Comparison of ENCODE assay signal across 23 cellular contexts in genomic region chr7:130254555-130254954, GRCh38. TPM values are rescaled to one million over a fixed set of nuclear protein-coding genes. Genes with fewer than 3 reads are reported as not detected.
DNase-seq lines count a peak whose midpoint lies in the region; ATAC-seq, FAIRE-seq and TF ChIP-seq lines count a peak whose summit lies in the region.
"Had no signal": no experiment of that assay in that cellular context is flagged by ENCODE, and none has a peak within 500 bp of the region (broad histone marks: within the 10 kb centered on the region; RNA-seq: fewer than 3 reads in every experiment).

No MANE protein-coding gene starts in this region.

- H3K4me2 ChIP-seq in HepG2 (ENCODE audit: low read depth, low read length) (peak overlapping the region; percentile 63), K562 (ENCODE audit: insufficient read depth, low read length) (no peak overlapping the region)
- H3K4me2 ChIP-seq: A549, SK-N-SH had no signal

- ATAC-seq in HepG2 (no peak; the same call in 2 of the 3 replicates), right lobe of liver (no peak), K562 (no peak), pancreas (peak in 3 of 4 donors; percentile 56 to 83 (median 79)), HG03045 (IDR thresholded peaks at IDR 0.05; ENCODE audit: unreplicated experiment) (no peak)
- ATAC-seq: A549 had no signal

- no peak for FAIRE-seq in HepG2 (lab: Jason Lieb, UNC)
- no peak for FAIRE-seq in K562 (lab: Jason Lieb, UNC)
- FAIRE-seq in pancreas (lab: Jason Lieb, UNC) = no peak
- FAIRE-seq: A549, HTR-8/SVneo had no signal

- peak overlapping the region in 1 of 3 experiments; percentile 50; a peak in 2 of 6 replicates for H3K4me3 ChIP-seq in HepG2 (replicated peaks in 1 of 3; ENCODE audit: insufficient read depth in 1 of 3, low read depth in 2 of 3, low read length in 3 of 3)
- H3K4me3 ChIP-seq in right lobe of liver = no peak overlapping the region
- H3K4me3 ChIP-seq in K562 = no peak overlapping the region
- H3K4me3 ChIP-seq in pancreas = no peak overlapping the region
- H3K4me3 ChIP-seq: A549, HAP-1 had no signal

- H4K20me1 ChIP-seq in HepG2 (ENCODE audit: insufficient read depth, low read length) (no peaks in the 10 kb centered on the region), K562 (replicated peaks; ENCODE audit: control insufficient read depth, insufficient read depth, low read length) (no peaks in the 10 kb centered on the region)

- in situ Hi-C loops in HepG2 (cut with HindIII; ENCODE audit: extremely low pct_ligation_motif_present, low pct_unique_long_range_greater_than_20kb) = no loop called here
- in situ Hi-C loops in K562 (cut with MboI) = no loop called here

- no peak for TF ChIP-seq CTCF in HepG2 (CRISPR knock-in tag; IDR thresholded peaks at IDR 0.05)
- TF ChIP-seq CTCF in right lobe of liver (IDR thresholded peaks at IDR 0.05) = no peak
- TF ChIP-seq CTCF in K562 (IDR thresholded peaks at IDR 0.05 in 2 of 3, conservative IDR thresholded peaks at IDR 0.05 in 1 of 3; ENCODE audit: insufficient read depth in 2 of 3, low read depth in 1 of 3, low read length in 3 of 3) = no peak
- no peak for TF ChIP-seq CTCF in pancreas (IDR thresholded peaks at IDR 0.05)

- 61% methylated on average over 3 of the region's 6 CpGs for WGBS in HepG2 (ENCODE audit: low lambda C conversion rate)
- WGBS in right lobe of liver (ENCODE audit: insufficient coverage, low coverage, low lambda C conversion rate, missing lambda C conversion rate) = no CpG with 5 or more reads among the region's 6 CpGs
- 15% methylated on average over 6 of the region's 6 CpGs for WGBS in K562 (ENCODE audit: insufficient coverage, low coverage, missing lambda C conversion rate)
- WGBS in pancreas, 2 donors = 39 to 49% methylated on average over 6 of the region's 6 CpGs

- no peaks in the 10 kb centered on the region for H3K36me3 ChIP-seq in HepG2 (replicated peaks in 1 of 2; ENCODE audit: control insufficient read depth in 1 of 2, insufficient read depth in 2 of 2, low read length in 2 of 2)
- H3K36me3 ChIP-seq in right lobe of liver = no peaks in the 10 kb centered on the region
- H3K36me3 ChIP-seq in K562 (ENCODE audit: control insufficient read depth, insufficient read depth, low read length) = no peaks in the 10 kb centered on the region
- H3K36me3 ChIP-seq in pancreas = no peaks in the 10 kb centered on the region
- H3K36me3 ChIP-seq: HAP-1 had no signal

- BruUV-seq in HepG2 (replicated peaks; lab: Mats Ljungman, UMichigan) (no TSS peak), K562 (replicated peaks; lab: Mats Ljungman, UMichigan) (no TSS peak)

- TF ChIP-seq POLR2A in HepG2 (IDR thresholded peaks at IDR 0.05; ENCODE audit: insufficient read depth in 1 of 2, low read depth in 2 of 2, low read length in 2 of 2) = no peak
- no peak for TF ChIP-seq POLR2A in right lobe of liver (IDR thresholded peaks at IDR 0.05)
- TF ChIP-seq POLR2A in K562 (conservative IDR thresholded peaks at IDR 0.05) = no peak

- DNase-seq in HepG2 (ENCODE audit: low spot score) (no peak), right lobe of liver (no peak), K562 (ENCODE audit: extremely low read depth in 1 of 4, low spot score in 3 of 4) (no peak), pancreas (peak; percentile 67 to 88 (median 73)), cerebellar nuclear complex (lab: John Stamatoyannopoulos, UW) (no peak)
- DNase-seq: CD4-positive, alpha-beta memory T cell; DMS79 treated with DMSO at 0.1 percent for 48 hours; MM.1S; NCI-H1092; NCI-H1436 treated with DMSO at 0.1 percent for 48 hours; NCI-H2029 treated with DMSO at 0.1 percent for 48 hours; NCI-H2171 treated with DMSO at 0.1 percent for 48 hours; NCI-H446; NCI-H526 treated with DMSO at 0.1 percent for 48 hours; OCI-M1; SK-N-SH had no signal

- POLR2A ChIA-PET in HepG2 (lab: Yijun Ruan, JAX) = interaction anchor here (0.6 kb wide), 1 partner anchor 507 kb away, joined by 3 read pairs; no protein-coding TSS in a partner anchor
- POLR2A ChIA-PET in K562 (lab: Yijun Ruan, JAX) = interaction anchor here (0.7 kb wide), 1 partner anchor 159 kb away, joined by 3 read pairs; no protein-coding TSS in a partner anchor

- H3K4me1 ChIP-seq in HepG2 (ENCODE audit: insufficient read depth, low read length) (peaks cover 8% of the 10 kb centered on the region; the same call in 1 of the 2 replicates), right lobe of liver (no peaks in the 10 kb centered on the region), K562 (replicated peaks in 1 of 2; ENCODE audit: control insufficient read depth in 2 of 2, insufficient read depth in 2 of 2, low read length in 2 of 2) (no peaks in the 10 kb centered on the region), pancreas (no peaks in the 10 kb centered on the region)
- H3K4me1 ChIP-seq: A549 had no signal

- intact Hi-C loops in HepG2 (cut with micrococcal nuclease; ENCODE audit: unreplicated experiment) (no loop called here), right lobe of liver (cut with DNase I) (no loop called here), K562 (cut with micrococcal nuclease) (no loop called here), pancreas (cut with DNase I) (no loop called here)

- H3K27ac ChIP-seq in HepG2 (ENCODE audit: extremely low read length, insufficient read depth, low read length) = no peak overlapping the region
- no peak overlapping the region for H3K27ac ChIP-seq in right lobe of liver
- H3K27ac ChIP-seq in K562 (ENCODE audit: extremely low read depth, low read depth, low read length) = no peak overlapping the region
- no peak overlapping the region for H3K27ac ChIP-seq in pancreas
- H3K27ac ChIP-seq: A549 had no signal

- TF ChIP-seq EP300 in HepG2 (IDR thresholded peaks at IDR 0.05; ENCODE audit: low read depth in 2 of 2, low read length in 2 of 2) (no peak), HepG2 (CRISPR knock-in tag; IDR thresholded peaks at IDR 0.05; ENCODE audit: borderline replicate concordance) (no peak), K562 (IDR thresholded peaks at IDR 0.05; ENCODE audit: low read length) (no peak)

- H3K9ac ChIP-seq in HepG2 (ENCODE audit: insufficient read depth, low read depth, low read length) (no peak overlapping the region), K562 (ENCODE audit: insufficient read depth in 1 of 2, low read depth in 2 of 2, low read length in 2 of 2) (no peak overlapping the region)
- H3K9ac ChIP-seq: SK-N-SH had no signal

- no peaks in the 10 kb centered on the region for H3K79me2 ChIP-seq in HepG2 (ENCODE audit: insufficient read depth, low read length)
- no peaks in the 10 kb centered on the region for H3K79me2 ChIP-seq in K562 (ENCODE audit: control insufficient read depth, insufficient read depth, low read length)

- H2AFZ ChIP-seq in HepG2 (ENCODE audit: low read length) = peak overlapping the region; percentile 54
- H2AFZ ChIP-seq in K562 (ENCODE audit: low read depth, low read length) = peak overlapping the region; percentile 80

- CTCF ChIA-PET in HepG2 (lab: Yijun Ruan, JAX; ENCODE audit: low intra/inter-chr PET ratio, low total read pairs) (no interaction called here), K562 (lab: Yijun Ruan, JAX; ENCODE audit: low intra/inter-chr PET ratio) (no interaction called here)

- TF ChIP-seq RAD21 in HepG2 (CRISPR knock-in tag; IDR thresholded peaks at IDR 0.05) (no peak), K562 (CRISPR knock-in tag; conservative IDR thresholded peaks at IDR 0.05 in 1 of 2, IDR thresholded peaks at IDR 0.05 in 1 of 2) (no peak)

- no peaks in the 10 kb centered on the region for H3K9me3 ChIP-seq in HepG2 (ENCODE audit: low read length)
- peaks cover 0 to 10% (median 4%) of the 10 kb centered on the region in 4 donors for H3K9me3 ChIP-seq in right lobe of liver
- H3K9me3 ChIP-seq in K562 (replicated peaks; ENCODE audit: control insufficient read depth, insufficient read depth, low read depth, low read length) = peaks cover 7% of the 10 kb centered on the region
- no peaks in the 10 kb centered on the region for H3K9me3 ChIP-seq in pancreas
- H3K9me3 ChIP-seq: HAP-1 had no signal

- no peaks in the 10 kb centered on the region for H3K9me1 ChIP-seq in K562 (ENCODE audit: control insufficient read depth, insufficient read depth, low read length)

- no peaks in the 10 kb centered on the region for H3K27me3 ChIP-seq in HepG2 (ENCODE audit: control insufficient read depth in 1 of 2, insufficient read depth in 2 of 2, low read length in 2 of 2)
- H3K27me3 ChIP-seq in right lobe of liver = no peaks in the 10 kb centered on the region
- H3K27me3 ChIP-seq in K562 (ENCODE audit: control insufficient read depth in 2 of 2, insufficient read depth in 2 of 2, low read length in 2 of 2) = no peaks in the 10 kb centered on the region; a peak in 1 of 5 replicates
- H3K27me3 ChIP-seq in pancreas = no peaks in the 10 kb centered on the region

RNA-seq across cellular contexts. Expression of gene CPA2, which starts 12.1 kb away (rescaled TPM):
- total RNA-seq in HepG2 (2016; rRNA removed; fragmentation: Illumina TruSeq; extraction: Trizol) (not detected in 2 replicates), right lobe of liver (not detected), K562 (2014; rRNA removed) (0.24 TPM in 1 of 2 replicates, not detected in the other), K562 (2014; rRNA removed; fragmentation: Illumina TruSeq; extraction: Trizol) (not detected in 2 replicates), K562 (2015; rRNA removed; fragmentation: Illumina TruSeq; extraction: Trizol) (not detected in 2 replicates), K562 (2021) (0.84 and 1.2 TPM in 2 replicates), pancreas (over 10,000 TPM in 1 of 6 donors, 1,000 to 10,000 TPM in 5; 5,238 to 12,479 (median 6,515) TPM)
- total RNA-seq in HepG2 (2016; cell fraction: cytosol; rRNA removed; fragmentation: Illumina TruSeq; extraction: Trizol; ENCODE audit: low read depth) = not detected in 2 replicates
- not detected in 2 replicates for total RNA-seq in HepG2 (2016; cell fraction: insoluble cytoplasmic fraction; rRNA removed; fragmentation: Illumina TruSeq; extraction: Trizol)
- total RNA-seq in HepG2 (2016; cell fraction: membrane; rRNA removed; fragmentation: Illumina TruSeq; extraction: Trizol) = not detected in 2 replicates
- not detected in 2 replicates for total RNA-seq in HepG2 (2016; cell fraction: nucleus; rRNA removed; fragmentation: Illumina TruSeq; extraction: Trizol)
- polyA plus RNA-seq in HepG2 (2011; rRNA removed) (0.04 TPM in 1 of 2 replicates, not detected in the other), K562 (2011; rRNA removed) (0.11 TPM in 1 of 2 replicates, not detected in the other), K562 (2014; fragmentation: Illumina TruSeq; extraction: Trizol) (0.09 TPM in 1 of 2 replicates, not detected in the other), K562 (2014; fragmentation: Nextera tagmentation; extraction: Ambion mirVana) (under 1 TPM in 1 of 2 experiments, not detected in 1; 0.04 TPM), K562 (2014; rRNA removed) (0.05 and 0.20 TPM in 2 replicates), pancreas (1,000 to 10,000 TPM; 4,251 to 4,591 TPM)
- not detected in 2 replicates for polyA plus RNA-seq in HepG2 (2011; cell fraction: cytosol; rRNA removed)
- 0.21 and 0.32 TPM in 2 replicates for polyA plus RNA-seq in HepG2 (2011; cell fraction: nucleus; rRNA removed)
- polyA plus RNA-seq in HepG2 (2012) = not detected in 2 replicates
- polyA plus RNA-seq in HepG2 (2016; cell fraction: cytosol; fragmentation: Illumina TruSeq; extraction: Trizol; ENCODE audit: low read depth) = not detected in 2 replicates
- polyA plus RNA-seq in HepG2 (2016; cell fraction: insoluble cytoplasmic fraction; fragmentation: Illumina TruSeq; extraction: Trizol; ENCODE audit: low read depth) = not detected in 2 replicates
- not detected in 2 replicates for polyA plus RNA-seq in HepG2 (2016; cell fraction: membrane; fragmentation: Illumina TruSeq; extraction: Trizol; ENCODE audit: low read depth)
- not detected in 2 replicates for polyA plus RNA-seq in HepG2 (2016; cell fraction: nucleus; fragmentation: Illumina TruSeq; extraction: Trizol; ENCODE audit: insufficient read depth, low read depth)
- polyA minus RNA-seq in HepG2 (2011; rRNA and poly(A)+ RNA removed; ENCODE audit: low replicate concordance) = 0.14 TPM in 1 of 2 replicates, not detected in the other
- not detected in 2 replicates for polyA minus RNA-seq in HepG2 (2011; cell fraction: cytosol; rRNA and poly(A)+ RNA removed)
- polyA minus RNA-seq in HepG2 (2011; cell fraction: nucleus; rRNA and poly(A)+ RNA removed) = not detected in 2 replicates
- total RNA-seq in K562 (2011; cell fraction: chromatin; rRNA removed; ENCODE audit: low replicate concordance) = 0.28 and 0.65 TPM in 2 replicates
- total RNA-seq in K562 (2011; cell fraction: nucleolus; rRNA removed) = not detected in 2 replicates
- total RNA-seq in K562 (2011; cell fraction: nucleoplasm; rRNA removed) = 0.46 TPM in 1 of 2 replicates, not detected in the other
- polyA plus RNA-seq in K562 (2011; cell fraction: cytosol; rRNA removed) = not detected in 2 replicates
- 0.15 and 0.37 TPM in 2 replicates for polyA plus RNA-seq in K562 (2011; cell fraction: nucleus; rRNA removed)
- 0.18 TPM in 1 of 2 replicates, not detected in the other for polyA plus RNA-seq in K562 (2012)
- not detected in 2 replicates for polyA minus RNA-seq in K562 (2011; rRNA and poly(A)+ RNA removed)
- polyA minus RNA-seq in K562 (2011; cell fraction: cytosol; rRNA and poly(A)+ RNA removed) = not detected in 2 replicates
- polyA minus RNA-seq in K562 (2011; cell fraction: nucleus; rRNA and poly(A)+ RNA removed) = not detected in 2 replicates
- total RNA-seq: CD4-positive, alpha-beta memory T cell; G401; LHCN-M2 had no signal
- polyA plus RNA-seq: A549; BJ; CD4-positive, alpha-beta memory T cell had no signal

RNA-seq across cellular contexts. Expression of gene CPA4, which starts 38.4 kb away (rescaled TPM):
- 0.17 and 0.22 TPM in 2 replicates for total RNA-seq in HepG2 (2016; rRNA removed; fragmentation: Illumina TruSeq; extraction: Trizol)
- total RNA-seq in HepG2 (2016; cell fraction: cytosol; rRNA removed; fragmentation: Illumina TruSeq; extraction: Trizol; ENCODE audit: low read depth) = not detected in 2 replicates
- 0.24 TPM in 2 replicates for total RNA-seq in HepG2 (2016; cell fraction: insoluble cytoplasmic fraction; rRNA removed; fragmentation: Illumina TruSeq; extraction: Trizol)
- total RNA-seq in HepG2 (2016; cell fraction: membrane; rRNA removed; fragmentation: Illumina TruSeq; extraction: Trizol) = 0.06 TPM in 1 of 2 replicates, not detected in the other
- total RNA-seq in HepG2 (2016; cell fraction: nucleus; rRNA removed; fragmentation: Illumina TruSeq; extraction: Trizol) = 0.88 and 1.2 TPM in 2 replicates
- polyA plus RNA-seq in HepG2 (2011; rRNA removed) = 0.20 and 0.39 TPM in 2 replicates
- 0.11 and 0.32 TPM in 2 replicates for polyA plus RNA-seq in HepG2 (2011; cell fraction: cytosol; rRNA removed)
- 0.27 and 0.93 TPM in 2 replicates for polyA plus RNA-seq in HepG2 (2011; cell fraction: nucleus; rRNA removed)
- not detected in 2 replicates for polyA plus RNA-seq in HepG2 (2012)
- polyA plus RNA-seq in HepG2 (2016; cell fraction: cytosol; fragmentation: Illumina TruSeq; extraction: Trizol; ENCODE audit: low read depth) = not detected in 2 replicates
- 0.58 TPM in 1 of 2 replicates, not detected in the other for polyA plus RNA-seq in HepG2 (2016; cell fraction: insoluble cytoplasmic fraction; fragmentation: Illumina TruSeq; extraction: Trizol; ENCODE audit: low read depth)
- not detected in 2 replicates for polyA plus RNA-seq in HepG2 (2016; cell fraction: membrane; fragmentation: Illumina TruSeq; extraction: Trizol; ENCODE audit: low read depth)
- 0.86 and 1.1 TPM in 2 replicates for polyA plus RNA-seq in HepG2 (2016; cell fraction: nucleus; fragmentation: Illumina TruSeq; extraction: Trizol; ENCODE audit: insufficient read depth, low read depth)
- 0.12 and 15.7 TPM in 2 replicates for polyA minus RNA-seq in HepG2 (2011; rRNA and poly(A)+ RNA removed; ENCODE audit: low replicate concordance)
- 0.49 TPM in 1 of 2 replicates, not detected in the other for polyA minus RNA-seq in HepG2 (2011; cell fraction: cytosol; rRNA and poly(A)+ RNA removed)
- 0.50 TPM in 1 of 2 replicates, not detected in the other for polyA minus RNA-seq in HepG2 (2011; cell fraction: nucleus; rRNA and poly(A)+ RNA removed)
- not detected for total RNA-seq in right lobe of liver
- 0.79 TPM in 1 of 2 replicates, not detected in the other for total RNA-seq in K562 (2011; cell fraction: chromatin; rRNA removed; ENCODE audit: low replicate concordance)
- 0.13 TPM in 1 of 2 replicates, not detected in the other for total RNA-seq in K562 (2011; cell fraction: nucleolus; rRNA removed)
- not detected in 2 replicates for total RNA-seq in K562 (2011; cell fraction: nucleoplasm; rRNA removed)
- total RNA-seq in K562 (2014; rRNA removed) = not detected in 2 replicates
- total RNA-seq in K562 (2014; rRNA removed; fragmentation: Illumina TruSeq; extraction: Trizol) = not detected in 2 replicates
- not detected in 2 replicates for total RNA-seq in K562 (2015; rRNA removed; fragmentation: Illumina TruSeq; extraction: Trizol)
- not detected in 2 replicates for total RNA-seq in K562 (2021)
- 0.05 TPM in 1 of 2 replicates, not detected in the other for polyA plus RNA-seq in K562 (2011; rRNA removed)
- 0.04 and 0.06 TPM in 2 replicates for polyA plus RNA-seq in K562 (2011; cell fraction: cytosol; rRNA removed)
- polyA plus RNA-seq in K562 (2011; cell fraction: nucleus; rRNA removed) = 0.04 and 0.50 TPM in 2 replicates
- 0.04 and 0.08 TPM in 2 replicates for polyA plus RNA-seq in K562 (2012)
- not detected in 2 replicates for polyA plus RNA-seq in K562 (2014; fragmentation: Illumina TruSeq; extraction: Trizol)
- not detected for polyA plus RNA-seq in K562 (2014; fragmentation: Nextera tagmentation; extraction: Ambion mirVana)
- not detected in 2 replicates for polyA plus RNA-seq in K562 (2014; rRNA removed)
- polyA minus RNA-seq in K562 (2011; rRNA and poly(A)+ RNA removed) = not detected in 2 replicates
- polyA minus RNA-seq in K562 (2011; cell fraction: cytosol; rRNA and poly(A)+ RNA removed) = not detected in 2 replicates
- not detected in 2 replicates for polyA minus RNA-seq in K562 (2011; cell fraction: nucleus; rRNA and poly(A)+ RNA removed)
- 10 to 100 TPM in 1 of 6 donors, 1 to 10 TPM in 5; 4.5 to 12.4 (median 5.9) TPM for total RNA-seq in pancreas
- 1 to 10 TPM; 6.9 to 8.4 TPM for polyA plus RNA-seq in pancreas
- total RNA-seq: CD4-positive, alpha-beta memory T cell; G401 had no signal
- polyA plus RNA-seq: CD4-positive, alpha-beta memory T cell had no signal

RNA-seq across cellular contexts. Expression of gene SSMEM1, which starts 46.9 kb away (rescaled TPM):
- total RNA-seq in HepG2 (2016; rRNA removed; fragmentation: Illumina TruSeq; extraction: Trizol) (not detected in 2 replicates), right lobe of liver (not detected), K562 (2014; rRNA removed) (not detected in 2 replicates), K562 (2014; rRNA removed; fragmentation: Illumina TruSeq; extraction: Trizol) (0.18 and 0.32 TPM in 2 replicates), K562 (2015; rRNA removed; fragmentation: Illumina TruSeq; extraction: Trizol) (not detected in 2 replicates), K562 (2021) (0.16 TPM in 1 of 2 replicates, not detected in the other), pancreas (not detected)
- not detected in 2 replicates for total RNA-seq in HepG2 (2016; cell fraction: cytosol; rRNA removed; fragmentation: Illumina TruSeq; extraction: Trizol; ENCODE audit: low read depth)
- not detected in 2 replicates for total RNA-seq in HepG2 (2016; cell fraction: insoluble cytoplasmic fraction; rRNA removed; fragmentation: Illumina TruSeq; extraction: Trizol)
- not detected in 2 replicates for total RNA-seq in HepG2 (2016; cell fraction: membrane; rRNA removed; fragmentation: Illumina TruSeq; extraction: Trizol)
- not detected in 2 replicates for total RNA-seq in HepG2 (2016; cell fraction: nucleus; rRNA removed; fragmentation: Illumina TruSeq; extraction: Trizol)
- polyA plus RNA-seq in HepG2 (2011; rRNA removed) (not detected in 2 replicates), K562 (2011; rRNA removed) (0.12 and 0.13 TPM in 2 replicates), K562 (2014; fragmentation: Illumina TruSeq; extraction: Trizol) (0.25 TPM in 1 of 2 replicates, not detected in the other), K562 (2014; fragmentation: Nextera tagmentation; extraction: Ambion mirVana) (under 1 TPM; 0.10 to 0.28 TPM), K562 (2014; rRNA removed) (not detected in 2 replicates), pancreas (under 1 TPM in 1 of 2 donors, not detected in 1; 0.09 TPM)
- polyA plus RNA-seq in HepG2 (2011; cell fraction: cytosol; rRNA removed) = not detected in 2 replicates
- polyA plus RNA-seq in HepG2 (2011; cell fraction: nucleus; rRNA removed) = not detected in 2 replicates
- not detected in 2 replicates for polyA plus RNA-seq in HepG2 (2012)
- not detected in 2 replicates for polyA plus RNA-seq in HepG2 (2016; cell fraction: cytosol; fragmentation: Illumina TruSeq; extraction: Trizol; ENCODE audit: low read depth)
- not detected in 2 replicates for polyA plus RNA-seq in HepG2 (2016; cell fraction: insoluble cytoplasmic fraction; fragmentation: Illumina TruSeq; extraction: Trizol; ENCODE audit: low read depth)
- not detected in 2 replicates for polyA plus RNA-seq in HepG2 (2016; cell fraction: membrane; fragmentation: Illumina TruSeq; extraction: Trizol; ENCODE audit: low read depth)
- not detected in 2 replicates for polyA plus RNA-seq in HepG2 (2016; cell fraction: nucleus; fragmentation: Illumina TruSeq; extraction: Trizol; ENCODE audit: insufficient read depth, low read depth)
- polyA minus RNA-seq in HepG2 (2011; rRNA and poly(A)+ RNA removed; ENCODE audit: low replicate concordance) = not detected in 2 replicates
- polyA minus RNA-seq in HepG2 (2011; cell fraction: cytosol; rRNA and poly(A)+ RNA removed) = not detected in 2 replicates
- not detected in 2 replicates for polyA minus RNA-seq in HepG2 (2011; cell fraction: nucleus; rRNA and poly(A)+ RNA removed)
- 0.28 TPM in 1 of 2 replicates, not detected in the other for total RNA-seq in K562 (2011; cell fraction: chromatin; rRNA removed; ENCODE audit: low replicate concordance)
- 0.53 TPM in 1 of 2 replicates, not detected in the other for total RNA-seq in K562 (2011; cell fraction: nucleolus; rRNA removed)
- total RNA-seq in K562 (2011; cell fraction: nucleoplasm; rRNA removed) = not detected in 2 replicates
- not detected in 2 replicates for polyA plus RNA-seq in K562 (2011; cell fraction: cytosol; rRNA removed)
- not detected in 2 replicates for polyA plus RNA-seq in K562 (2011; cell fraction: nucleus; rRNA removed)
- polyA plus RNA-seq in K562 (2012) = 0.08 and 0.09 TPM in 2 replicates
- 0.21 TPM in 1 of 2 replicates, not detected in the other for polyA minus RNA-seq in K562 (2011; rRNA and poly(A)+ RNA removed)
- not detected in 2 replicates for polyA minus RNA-seq in K562 (2011; cell fraction: cytosol; rRNA and poly(A)+ RNA removed)
- not detected in 2 replicates for polyA minus RNA-seq in K562 (2011; cell fraction: nucleus; rRNA and poly(A)+ RNA removed)
- total RNA-seq: CD4-positive, alpha-beta memory T cell; G401 had no signal
- polyA plus RNA-seq: A549; CD4-positive, alpha-beta memory T cell; SK-N-SH had no signal

RNA-seq across cellular contexts. Expression of gene TMEM209, which starts 49.3 kb away (rescaled TPM):
- 8.8 and 14.5 TPM in 2 replicates for total RNA-seq in HepG2 (2016; rRNA removed; fragmentation: Illumina TruSeq; extraction: Trizol)
- total RNA-seq in HepG2 (2016; cell fraction: cytosol; rRNA removed; fragmentation: Illumina TruSeq; extraction: Trizol; ENCODE audit: low read depth) = 6.0 and 6.3 TPM in 2 replicates
- total RNA-seq in HepG2 (2016; cell fraction: insoluble cytoplasmic fraction; rRNA removed; fragmentation: Illumina TruSeq; extraction: Trizol) = 10.0 and 16.3 TPM in 2 replicates
- total RNA-seq in HepG2 (2016; cell fraction: membrane; rRNA removed; fragmentation: Illumina TruSeq; extraction: Trizol) = 6.8 and 8.7 TPM in 2 replicates
- 15.7 and 19.0 TPM in 2 replicates for total RNA-seq in HepG2 (2016; cell fraction: nucleus; rRNA removed; fragmentation: Illumina TruSeq; extraction: Trizol)
- polyA plus RNA-seq in HepG2 (2011; rRNA removed) = 13.4 and 15.6 TPM in 2 replicates
- polyA plus RNA-seq in HepG2 (2011; cell fraction: cytosol; rRNA removed) = 9.0 and 10.6 TPM in 2 replicates
- polyA plus RNA-seq in HepG2 (2011; cell fraction: nucleus; rRNA removed) = 7.2 and 7.7 TPM in 2 replicates
- polyA plus RNA-seq in HepG2 (2012) = 8.9 and 12.3 TPM in 2 replicates
- polyA plus RNA-seq in HepG2 (2016; cell fraction: cytosol; fragmentation: Illumina TruSeq; extraction: Trizol; ENCODE audit: low read depth) = 0.62 and 0.75 TPM in 2 replicates
- polyA plus RNA-seq in HepG2 (2016; cell fraction: insoluble cytoplasmic fraction; fragmentation: Illumina TruSeq; extraction: Trizol; ENCODE audit: low read depth) = 7.3 and 8.0 TPM in 2 replicates
- polyA plus RNA-seq in HepG2 (2016; cell fraction: membrane; fragmentation: Illumina TruSeq; extraction: Trizol; ENCODE audit: low read depth) = 2.4 and 2.5 TPM in 2 replicates
- 17.1 and 18.9 TPM in 2 replicates for polyA plus RNA-seq in HepG2 (2016; cell fraction: nucleus; fragmentation: Illumina TruSeq; extraction: Trizol; ENCODE audit: insufficient read depth, low read depth)
- 47.3 and 130 TPM in 2 replicates for polyA minus RNA-seq in HepG2 (2011; rRNA and poly(A)+ RNA removed; ENCODE audit: low replicate concordance)
- 15.9 and 16.4 TPM in 2 replicates for polyA minus RNA-seq in HepG2 (2011; cell fraction: cytosol; rRNA and poly(A)+ RNA removed)
- polyA minus RNA-seq in HepG2 (2011; cell fraction: nucleus; rRNA and poly(A)+ RNA removed) = 21.2 and 22.0 TPM in 2 replicates
- total RNA-seq in right lobe of liver = 10 to 100 TPM in 2 of 6 experiments, 1 to 10 TPM in 4; 5.8 to 10.9 (median 8.9) TPM
- 270 and 331 TPM in 2 replicates for total RNA-seq in K562 (2011; cell fraction: chromatin; rRNA removed; ENCODE audit: low replicate concordance)
- 218 and 221 TPM in 2 replicates for total RNA-seq in K562 (2011; cell fraction: nucleolus; rRNA removed)
- total RNA-seq in K562 (2011; cell fraction: nucleoplasm; rRNA removed) = 322 and 343 TPM in 2 replicates
- 36.8 and 37.9 TPM in 2 replicates for total RNA-seq in K562 (2014; rRNA removed)
- 77.2 and 88.2 TPM in 2 replicates for total RNA-seq in K562 (2014; rRNA removed; fragmentation: Illumina TruSeq; extraction: Trizol)
- 67.3 and 75.1 TPM in 2 replicates for total RNA-seq in K562 (2015; rRNA removed; fragmentation: Illumina TruSeq; extraction: Trizol)
- 68.9 and 76.6 TPM in 2 replicates for total RNA-seq in K562 (2021)
- polyA plus RNA-seq in K562 (2011; rRNA removed) = 116 and 182 TPM in 2 replicates
- polyA plus RNA-seq in K562 (2011; cell fraction: cytosol; rRNA removed) = 94.0 and 167 TPM in 2 replicates
- 68.4 and 102 TPM in 2 replicates for polyA plus RNA-seq in K562 (2011; cell fraction: nucleus; rRNA removed)
- 42.4 and 74.7 TPM in 2 replicates for polyA plus RNA-seq in K562 (2012)
- polyA plus RNA-seq in K562 (2014; fragmentation: Illumina TruSeq; extraction: Trizol) = 72.4 and 88.5 TPM in 2 replicates
- 10 to 100 TPM; 74.6 to 82.1 TPM for polyA plus RNA-seq in K562 (2014; fragmentation: Nextera tagmentation; extraction: Ambion mirVana)
- 42.7 and 48.0 TPM in 2 replicates for polyA plus RNA-seq in K562 (2014; rRNA removed)
- 281 and 305 TPM in 2 replicates for polyA minus RNA-seq in K562 (2011; rRNA and poly(A)+ RNA removed)
- polyA minus RNA-seq in K562 (2011; cell fraction: cytosol; rRNA and poly(A)+ RNA removed) = 102 TPM in 2 replicates
- polyA minus RNA-seq in K562 (2011; cell fraction: nucleus; rRNA and poly(A)+ RNA removed) = 57.1 and 129 TPM in 2 replicates
- total RNA-seq in pancreas = 10 to 100 TPM in 5 of 6 donors, 1 to 10 TPM in 1; 9.3 to 16.1 (median 11.4) TPM
- polyA plus RNA-seq in pancreas = 1 to 10 TPM; 4.2 to 5.9 TPM

Comparison
In these comparisons a context has a peak if more than half of its experiments do, and no peak if none do; other contexts are left out.
1. ATAC-seq: peak in pancreas (3 of 4); none in HepG2 (single experiment), right lobe of liver (0 of 4), K562 (single experiment) and HG03045 (single experiment).
2. DNase-seq: peak in pancreas (6 of 6); none in HepG2 (single experiment), right lobe of liver (0 of 3), K562 (0 of 4) and cerebellar nuclear complex (0 of 2).
3. RNA of gene CPA2, which starts 12.1 kb away (total RNA-seq): 5,238 to 12,479 TPM in pancreas; 0.24 to 1.2 TPM in K562, not detected in HepG2 and not detected in right lobe of liver; every median in the first group is over 1,000 times any median in the second.
4. Of the 241 proteins assayed by ChIP-seq in both HepG2 and K562: peak only in HepG2: FOXA3, GABPB1 and ZNF280B; only in K562: none; in both: YY1; in neither: 236; mixed calls (peak in some experiments, not most) for 1.